ENCODE assay signal across 8 cellular contexts in genomic region chr19:37906868-37907734, GRCh38. TPM values are rescaled to one million over a fixed set of nuclear protein-coding genes. Genes with fewer than 3 reads are reported as not detected.
DNase-seq lines count a peak whose midpoint lies in the region; ATAC-seq, FAIRE-seq and TF ChIP-seq lines count a peak whose summit lies in the region.

SIPA1L3 (plus strand) TSS chr19:37907208; CDS start chr19:38081566, 174,358 bp downstream.

- intact Hi-C loops in heart right ventricle (cut with DNase I): loop anchor here (5.0 to 10.0 kb wide), 10 partner anchors 95 to 430 kb away; partner anchors contain the start of genes CATSPERG (in 3 of the 10) and DPF1 (in 2 of the 10)
- intact Hi-C loops in posterior vena cava (cut with DNase I): loop anchor here (5.0 to 10.0 kb wide), 3 partner anchors 95 to 425 kb away; no protein-coding TSS in a partner anchor

- H3K4me1 Mint-ChIP-seq in T-cell: peaks cover 32 to 38% (median 33%) of the 10 kb centered on the region in 3 donors

- H3K9me3 ChIP-seq in heart right ventricle: no peaks in the 10 kb centered on the region

- DNase-seq in GM12891 (ENCODE audit: insufficient read length, low spot score) (peak; percentile 84), NCI-H1436 treated with DMSO at 0.1 percent for 48 hours (lab: John Stamatoyannopoulos, UW) (peak; percentile 86), T-cell (peak; percentile 83 to 96 (median 90)), amniotic epithelial cell (ENCODE audit: low read depth) (peak; percentile 94), heart right ventricle (peak; percentile 94), posterior vena cava (ENCODE audit: low spot score) (peak; percentile 98), ureter (ENCODE audit: low spot score) (peak; percentile 94)

- peak; percentile 82 for ATAC-seq in HG02840 (IDR thresholded peaks at IDR 0.05; ENCODE audit: low FRiP score, unreplicated experiment)
- ATAC-seq in T-cell (replicated peaks in 1 of 4): peak; percentile 97 to 99 (median 98)
- peak; percentile 98 to 100 (median 99) for ATAC-seq in heart right ventricle

- no peaks in the 10 kb centered on the region for H3K36me3 Mint-ChIP-seq in T-cell

- peak within 1 kb of the TSS in 9 of 10 donors; percentile 64 to 88 (median 78) for H3K27ac ChIP-seq in heart right ventricle

- no peaks in the 10 kb centered on the region for H3K27me3 Mint-ChIP-seq in T-cell

- no peaks in the 10 kb centered on the region for H3K9me3 Mint-ChIP-seq in T-cell

- POLR2A ChIA-PET in T-cell (lab: Charles Lee): interaction anchor here (0.5 to 1.3 kb wide), 2 partner anchors 10 to 536 kb away, joined by 3 read pairs; partner anchors contain the start of gene ZNF527 (in 1 of the 2)

- CTCF ChIA-PET in T-cell (lab: Charles Lee): interaction anchor here in 1 of 2 donors (0.8 to 2.5 kb wide), 5 partner anchors 9 to 467 kb away, joined by 3 to 12 read pairs (median 4); partner anchors contain the start of genes CATSPERG, PSMD8 and ZNF573

- no peaks in the 10 kb centered on the region for H3K36me3 ChIP-seq in heart right ventricle

- TF ChIP-seq POLR2A in GM12891 (IDR thresholded peaks at IDR 0.05; ENCODE audit: low read depth, low read length): no peak

- peak within 1 kb of the TSS; percentile 77 to 92 (median 91) for H3K4me3 Mint-ChIP-seq in T-cell

- peak within 1 kb of the TSS; percentile 85 to 90 for H3K27ac Mint-ChIP-seq in T-cell

- H3K4me3 ChIP-seq in heart right ventricle: peak within 1 kb of the TSS; percentile 63 to 99 (median 88)

- peak; percentile 98 for FAIRE-seq in GM12891 (lab: Jason Lieb, UNC)

- H3K4me1 ChIP-seq in heart right ventricle: peaks cover 4 to 24% (median 18%) of the 10 kb centered on the region in 9 donors

- whole genome bisulfite sequencing in heart right ventricle, 2 donors: 0% methylated on average over 96 of the region's 96 CpGs

- H3K27me3 ChIP-seq in heart right ventricle: no peaks in the 10 kb centered on the region

- peak in 2 of 9 donors; percentile 9 to 16 for TF ChIP-seq CTCF in heart right ventricle (IDR thresholded peaks at IDR 0.05)

TF ChIP-seq in GM12891, 5 proteins besides CTCF, POLR2A, EP300 and RAD21:
- TF ChIP-seq SPI1 (IDR thresholded peaks at IDR 0.05; ENCODE audit: low read depth, low read length) (peak; percentile 86), PAX5 (IDR thresholded peaks at IDR 0.05; ENCODE audit: insufficient read depth, low read length, severe bottlenecking) (no peak), TAF1 (IDR thresholded peaks at IDR 0.05; ENCODE audit: low read depth, low read length) (peak; percentile 53; the same call in 1 of the 2 replicates), POLR2AphosphoS5 (IDR thresholded peaks at IDR 0.05; ENCODE audit: low read depth, low read length) (no peak)
TF ChIP-seq in GM12891: peak in this region for 2.

RNA-seq across cellular contexts. Expression of gene SIPA1L3, which starts in this region (rescaled TPM):
- polyA plus RNA-seq in GM12891 (2012; ENCODE audit: low read depth, missing spikeins): 11.7 TPM
- 10 to 100 TPM; 26.2 to 40.6 (median 35.5) TPM for total RNA-seq in T-cell
- 10 to 100 TPM in 8 of 10 donors, 1 to 10 TPM in 2; 5.2 to 24.2 (median 12.7) TPM for total RNA-seq in heart right ventricle
- polyA plus RNA-seq in heart right ventricle: 1 to 10 TPM; 2.8 to 8.4 TPM
- 10 to 100 TPM; 13.2 to 13.9 TPM for total RNA-seq in posterior vena cava
- total RNA-seq in ureter: 60.4 TPM

Comparison
In these comparisons a context has a peak if more than half of its experiments do, and no peak if none do; other contexts are left out.
1. Peak in every context shown above with its lines: DNase-seq, ATAC-seq, H3K4me3 ChIP-seq and H3K27ac ChIP-seq.